Comparison of ENCODE assay signal across 21 cellular contexts in genomic region chr15:69647160-69647513, GRCh38.
A peak's percentile ranks its signal among the peaks of the same experiment; 100 is the strongest.
DNase-seq lines count a peak whose midpoint lies in the region; ATAC-seq and TF ChIP-seq lines count a peak whose summit lies in the region.
"Had no signal": no experiment of that assay in that cellular context is flagged by ENCODE, and none has a peak within 500 bp of the region (broad histone marks: within the 10 kb centered on the region; RNA-seq: fewer than 3 reads in every experiment).

No MANE protein-coding gene starts in this region.

- H3K27me3 ChIP-seq in NT2/D1 (ENCODE audit: insufficient read depth, insufficient read length) = no peaks in the 10 kb centered on the region
- H3K27me3 ChIP-seq: SJCRH30 had no signal

- H3K9ac ChIP-seq in NT2/D1 (ENCODE audit: insufficient read length, low read depth) = no peak overlapping the region
- H3K9ac ChIP-seq: BLaER1 treated with 17β-estradiol and CSF1 and Interleukin-3, amounts not matched to agents 10 nM and 100 nM had no signal

- ATAC-seq in GM21526 (IDR thresholded peaks at IDR 0.05; ENCODE audit: low FRiP score, unreplicated experiment) = no peak
- ATAC-seq: A549, K562 had no signal

- H3K36me3 Mint-ChIP-seq in glutamatergic neuron (ENCODE audit: unreplicated experiment) = peaks cover 4% of the 10 kb centered on the region
- no peaks in the 10 kb centered on the region for H3K36me3 Mint-ChIP-seq in osteocyte (ENCODE audit: unreplicated experiment)
- no peaks in the 10 kb centered on the region for H3K36me3 Mint-ChIP-seq in progenitor cell of endocrine pancreas (ENCODE audit: insufficient read depth)
- H3K36me3 Mint-ChIP-seq: CD8-positive, alpha-beta memory T cell had no signal

- H3K27me3 Mint-ChIP-seq in glutamatergic neuron (ENCODE audit: unreplicated experiment) (peaks cover 3% of the 10 kb centered on the region), osteocyte (ENCODE audit: unreplicated experiment) (peaks cover 70% of the 10 kb centered on the region), progenitor cell of endocrine pancreas (peaks cover 63% of the 10 kb centered on the region)

- H3K36me3 ChIP-seq in NT2/D1 (ENCODE audit: insufficient read depth, insufficient read length, low read length) = no peaks in the 10 kb centered on the region
- H3K36me3 ChIP-seq: BLaER1 treated with 17β-estradiol and CSF1 and Interleukin-3, amounts not matched to agents 10 nM and 100 nM; HAP-1; SJCRH30 had no signal

- no peak overlapping the region for H3K4me3 ChIP-seq in NT2/D1 (ENCODE audit: insufficient read length, low read depth)
- no peak overlapping the region for H3K4me3 ChIP-seq in foreskin fibroblast (ENCODE audit: low read depth in 1 of 2, low read length in 2 of 2)
- H3K4me3 ChIP-seq: A549; BLaER1 treated with 17β-estradiol and CSF1 and Interleukin-3, amounts not matched to agents 10 nM and 100 nM; HAP-1; K562; SJCRH30 had no signal

- peak overlapping the region; percentile 17 for H3K4me3 Mint-ChIP-seq in glutamatergic neuron (ENCODE audit: unreplicated experiment)
- no peak overlapping the region for H3K4me3 Mint-ChIP-seq in osteocyte (ENCODE audit: unreplicated experiment)
- no peak overlapping the region for H3K4me3 Mint-ChIP-seq in progenitor cell of endocrine pancreas (ENCODE audit: low read depth)
- H3K4me3 Mint-ChIP-seq: CD8-positive, alpha-beta memory T cell had no signal

- H3K4me1 ChIP-seq in NT2/D1 (ENCODE audit: insufficient read depth, insufficient read length) = peaks cover 3% of the 10 kb centered on the region
- H3K4me1 ChIP-seq: A549, HAP-1 had no signal

- H3K4me1 Mint-ChIP-seq in glutamatergic neuron (ENCODE audit: low read depth, unreplicated experiment) = peaks cover 15% of the 10 kb centered on the region
- H3K4me1 Mint-ChIP-seq in osteocyte (ENCODE audit: unreplicated experiment) = peaks cover 8% of the 10 kb centered on the region
- peaks cover 15% of the 10 kb centered on the region for H3K4me1 Mint-ChIP-seq in progenitor cell of endocrine pancreas (ENCODE audit: low read depth)

- no peak overlapping the region for H3K27ac Mint-ChIP-seq in glutamatergic neuron (ENCODE audit: unreplicated experiment)
- no peak overlapping the region for H3K27ac Mint-ChIP-seq in osteocyte (ENCODE audit: unreplicated experiment)
- H3K27ac Mint-ChIP-seq in progenitor cell of endocrine pancreas = no peak overlapping the region
- H3K27ac Mint-ChIP-seq: CD8-positive, alpha-beta memory T cell had no signal

- no peak for TF ChIP-seq CTCF in glutamatergic neuron (IDR thresholded peaks at IDR 0.05; ENCODE audit: partially characterized antibody, unreplicated experiment)
- TF ChIP-seq CTCF in osteocyte (IDR thresholded peaks at IDR 0.05) = no peak
- TF ChIP-seq CTCF in progenitor cell of endocrine pancreas (IDR thresholded peaks at IDR 0.05; ENCODE audit: unreplicated experiment) = no peak
- TF ChIP-seq CTCF in foreskin fibroblast (IDR thresholded peaks at IDR 0.05; ENCODE audit: low read depth, low read length) = no peak

- H3K9me3 ChIP-seq in NT2/D1 (ENCODE audit: insufficient read depth, low read length) = no peaks in the 10 kb centered on the region
- H3K9me3 ChIP-seq: A549; BLaER1 treated with 17β-estradiol and CSF1 and Interleukin-3, amounts not matched to agents 10 nM and 100 nM; HAP-1; SJCRH30 had no signal

- H3K9me3 Mint-ChIP-seq in glutamatergic neuron (ENCODE audit: unreplicated experiment) = peaks cover 2% of the 10 kb centered on the region
- no peaks in the 10 kb centered on the region for H3K9me3 Mint-ChIP-seq in osteocyte (ENCODE audit: unreplicated experiment)
- H3K9me3 Mint-ChIP-seq in progenitor cell of endocrine pancreas (ENCODE audit: low read depth) = peaks cover 4% of the 10 kb centered on the region

- peak; percentile 44 for DNase-seq in ELF-1 (ENCODE audit: low read depth, low spot score)
- peak; percentile 9 for DNase-seq in NT2/D1 (ENCODE audit: low read depth, low spot score)
- no peak for DNase-seq in glutamatergic neuron
- DNase-seq in osteocyte (ENCODE audit: extremely low spot score, unreplicated experiment) = peak; percentile 63
- DNase-seq in activated CD4-positive, alpha-beta T cell treated with anti-CD3 and anti-CD28 coated beads, Interleukin-2, amount 50 U/mL, for 48 hours = no peak
- no peak for DNase-seq in progenitor cell of endocrine pancreas (ENCODE audit: low spot score, unreplicated experiment)
- DNase-seq in foreskin fibroblast = no peak
- DNase-seq: CD8-positive, alpha-beta memory T cell; DND-41; NCI-H187 treated with DMSO at 0.1 percent for 48 hours; NCI-H2171; NCI-H446 treated with DMSO at 0.1 percent for 48 hours; NK-92 treated with Interleukin-12 subunit alpha and Interleukin-12 subunit beta, amount 100 ng/mL, for 24 hours; OCI-M1; RPMI8226; SJCRH30 had no signal

Comparison
In these comparisons a context has a peak if more than half of its experiments do, and no peak if none do; other contexts are left out.
1. DNase-seq: peak in ELF-1 (single experiment), NT2/D1 (single experiment) and osteocyte (single experiment); none in glutamatergic neuron (single experiment), activated CD4-positive, alpha-beta T cell treated with anti-CD3 and anti-CD28 coated beads, Interleukin-2, amount 50 U/mL, for 48 hours (0 of 2), progenitor cell of endocrine pancreas (single experiment) and foreskin fibroblast (0 of 2).